10 cellular contexts compared by ENCODE assay signal in the genomic region with DNA sequence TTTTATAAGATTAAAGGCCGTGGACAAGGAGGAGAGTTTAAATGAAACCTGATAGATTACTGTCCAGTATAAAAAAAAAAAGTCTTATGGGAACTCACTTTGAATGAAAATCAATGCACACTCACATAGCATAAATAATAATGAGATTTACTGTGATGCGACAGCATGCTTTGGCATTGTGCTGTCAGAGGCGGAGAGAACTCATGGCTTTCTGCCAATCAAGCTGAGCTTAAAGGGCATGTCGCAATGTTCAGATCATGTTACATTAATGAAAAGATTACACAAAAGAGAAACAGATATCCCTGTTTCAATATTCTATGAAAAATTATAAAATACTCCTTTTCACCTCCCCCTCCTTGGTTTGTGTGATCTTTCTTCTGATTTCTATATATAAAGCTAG.
DNase-seq lines count a peak whose midpoint lies in the region; ATAC-seq and TF ChIP-seq lines count a peak whose summit lies in the region.
"Had no signal": no experiment of that assay in that cellular context is flagged by ENCODE, and none has a peak within 500 bp of the region (broad histone marks: within the 10 kb centered on the region; RNA-seq: fewer than 3 reads in every experiment).

No MANE protein-coding gene starts in this region.

- ATAC-seq in GM21381 (IDR thresholded peaks at IDR 0.05; ENCODE audit: unreplicated experiment), result no peak
- no peak for ATAC-seq in HG03039 (IDR thresholded peaks at IDR 0.05; ENCODE audit: unreplicated experiment)

- no peak for TF ChIP-seq CTCF in retinal pigment epithelial cell (conservative IDR thresholded peaks at IDR 0.05; ENCODE audit: low read depth, low read length)

- H3K4me1 ChIP-seq in HAP-1, result peaks cover 14% of the 10 kb centered on the region

- no peaks in the 10 kb centered on the region for H3K27me3 ChIP-seq in HAP-1 (ENCODE audit: low read depth)
- H3K27me3 ChIP-seq: dorsolateral prefrontal cortex had no signal

- DNase-seq in HAP-1 (ENCODE audit: low spot score in 2 of 2), result peak; percentile 77 to 80
- DNase-seq in NCI-H226, result peak; percentile 32
- DNase-seq in dedifferentiated amniotic fluid mesenchymal stem cell (ENCODE audit: extremely low spot score), result peak; percentile 78
- DNase-seq in retinal pigment epithelial cell (ENCODE audit: low read depth), result peak; percentile 90
- no peak for DNase-seq in activated gamma-delta T cell treated with Interleukin-2 at 50 U/mL for 16 hours
- no peak for DNase-seq in RPMI8226

- no peak overlapping the region for H3K4me3 ChIP-seq in HAP-1
- H3K4me3 ChIP-seq in retinal pigment epithelial cell (ENCODE audit: low read length), result no peak overlapping the region
- H3K4me3 ChIP-seq: skin epidermis had no signal

- in situ Hi-C loops in HAP-1 (cut with MboI; ENCODE audit: low sequenced_read_pairs), result no loop called here

- H3K36me3 ChIP-seq in HAP-1 (replicated peaks), result no peaks in the 10 kb centered on the region

- H3K9me3 ChIP-seq in HAP-1, result no peaks in the 10 kb centered on the region

Comparison
In these comparisons a context has a peak if more than half of its experiments do, and no peak if none do; other contexts are left out.
1. DNase-seq: peak in HAP-1 (2 of 2), NCI-H226 (single experiment), dedifferentiated amniotic fluid mesenchymal stem cell (single experiment) and retinal pigment epithelial cell (single experiment); none in activated gamma-delta T cell treated with Interleukin-2 at 50 U/mL for 16 hours (single experiment) and RPMI8226 (single experiment).